ENCODE assay signal across 8 cellular contexts in the genomic region with DNA sequence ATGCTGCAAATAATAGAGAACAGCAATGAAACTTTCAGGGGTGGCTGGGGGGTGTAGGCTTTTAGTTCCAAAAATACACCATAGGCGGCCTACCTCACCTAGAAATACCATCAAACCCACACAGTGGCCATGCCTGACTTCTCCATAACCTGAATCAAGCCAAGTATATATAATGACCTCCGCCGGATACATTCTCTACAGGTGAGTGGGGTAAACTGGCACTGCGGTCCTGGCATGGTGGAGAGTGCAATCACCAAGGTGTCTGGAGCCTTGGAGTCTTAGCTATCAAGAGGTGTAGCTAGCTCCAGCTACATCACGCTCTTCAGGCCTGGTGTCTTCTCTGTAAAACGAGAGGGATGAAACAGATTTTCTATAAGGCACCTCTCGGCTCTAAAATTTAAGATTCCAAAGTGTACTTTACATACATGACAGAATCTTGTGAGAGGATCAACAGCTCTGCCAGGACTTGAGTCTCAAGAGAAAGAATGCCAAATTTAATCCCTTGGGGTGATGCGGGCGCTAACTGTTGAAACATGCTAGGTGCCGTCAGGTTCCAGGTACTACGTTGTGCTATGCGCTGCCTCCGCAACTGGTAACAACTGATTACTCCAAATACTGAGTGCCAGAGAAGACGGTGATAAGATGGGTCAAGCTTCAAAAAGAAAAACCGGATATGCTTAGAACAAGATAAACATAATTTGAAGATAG. TPM values are rescaled to one million over a fixed set of nuclear protein-coding genes. Genes with fewer than 3 reads are reported as not detected.
A peak's percentile ranks its signal among the peaks of the same experiment; 100 is the strongest.
DNase-seq lines count a peak whose midpoint lies in the region; ATAC-seq, FAIRE-seq and TF ChIP-seq lines count a peak whose summit lies in the region.

No MANE protein-coding gene starts in this region.

- H3K14ac ChIP-seq in IMR-90 (replicated peaks; ENCODE audit: low read depth, low read length) = peak overlapping the region; percentile 96

- peak overlapping the region; percentile 70 for H2AK9ac ChIP-seq in IMR-90 (replicated peaks; ENCODE audit: low read depth, low read length, poor library complexity)

- peak overlapping the region; percentile 99 to 100 (median 100) for H3K27ac ChIP-seq in BLaER1 treated with 17β-estradiol and CSF1 and Interleukin-3, amounts not matched to agents 10 nM and 100 nM
- H3K27ac ChIP-seq in IMR-90 (ENCODE audit: insufficient read depth, low read length) = peak overlapping the region; percentile 100
- H3K27ac ChIP-seq in endothelial cell of umbilical vein (ENCODE audit: insufficient read depth, low read depth, low read length) = peak overlapping the region; percentile 95
- H3K27ac ChIP-seq in neural cell (ENCODE audit: low read length) = peak overlapping the region; percentile 97

- peak overlapping the region; percentile 89 to 99 (median 96) for H3K4me2 ChIP-seq in BLaER1 treated with 17β-estradiol and CSF1 and Interleukin-3, amounts not matched to agents 10 nM and 100 nM
- H3K4me2 ChIP-seq in IMR-90 (ENCODE audit: low read depth, low read length) (peak overlapping the region; percentile 93), endothelial cell of umbilical vein (ENCODE audit: insufficient read depth, low read length) (peak overlapping the region; percentile 92), neural cell (ENCODE audit: low read length) (peak overlapping the region; percentile 95)

- H3K9me3 ChIP-seq in BLaER1 treated with 17β-estradiol and CSF1 and Interleukin-3, amounts not matched to agents 10 nM and 100 nM (replicated peaks in 1 of 11) = no peaks in the 10 kb centered on the region
- no peaks in the 10 kb centered on the region for H3K9me3 ChIP-seq in IMR-90 (ENCODE audit: control insufficient read depth, insufficient read depth, low read length)
- H3K9me3 ChIP-seq in endothelial cell of umbilical vein (replicated peaks; ENCODE audit: control insufficient read depth, insufficient read depth, low read length) = no peaks in the 10 kb centered on the region
- H3K9me3 ChIP-seq in neural cell (ENCODE audit: low read length) = no peaks in the 10 kb centered on the region

- peaks cover 25 to 37% (median 25%) of the 10 kb centered on the region in 11 experiments for H4K20me1 ChIP-seq in BLaER1 treated with 17β-estradiol and CSF1 and Interleukin-3, amounts not matched to agents 10 nM and 100 nM
- H4K20me1 ChIP-seq in IMR-90 (ENCODE audit: insufficient read depth, low read length) = peaks cover 23% of the 10 kb centered on the region
- peaks cover 4% of the 10 kb centered on the region for H4K20me1 ChIP-seq in endothelial cell of umbilical vein (replicated peaks; ENCODE audit: control insufficient read depth, extremely low read depth, insufficient read depth, low read length)
- no peaks in the 10 kb centered on the region for H4K20me1 ChIP-seq in neural cell (ENCODE audit: insufficient read depth)

- peak overlapping the region; percentile 96 to 100 (median 100) for H3K9ac ChIP-seq in BLaER1 treated with 17β-estradiol and CSF1 and Interleukin-3, amounts not matched to agents 10 nM and 100 nM
- H3K9ac ChIP-seq in IMR-90 (ENCODE audit: low read depth, low read length) (peak overlapping the region; percentile 97), endothelial cell of umbilical vein (replicated peaks; ENCODE audit: extremely low read depth, insufficient read depth, low read length) (peak overlapping the region; percentile 91), neural cell (ENCODE audit: low read length) (peak overlapping the region; percentile 99)

- no peaks in the 10 kb centered on the region for H3K9me2 ChIP-seq in neural cell (ENCODE audit: insufficient read depth, low read length)

- peaks cover 35% of the 10 kb centered on the region for H3K79me2 ChIP-seq in endothelial cell of umbilical vein (ENCODE audit: control insufficient read depth, insufficient read depth, low read length)
- H3K79me2 ChIP-seq in neural cell (replicated peaks; ENCODE audit: insufficient read depth, low read length) = peaks cover 48% of the 10 kb centered on the region

- no peak overlapping the region for H2BK20ac ChIP-seq in IMR-90 (ENCODE audit: low read depth, low read length)

- peak overlapping the region; percentile 73 for H2AK5ac ChIP-seq in IMR-90 (ENCODE audit: low read depth, low read length)

- no peak for TF ChIP-seq RAD21 in IMR-90 (IDR thresholded peaks at IDR 0.05; ENCODE audit: low read length)
- no peak for TF ChIP-seq RAD21 in neural cell (conservative IDR thresholded peaks at IDR 0.05)

- ATAC-seq in IMR-90 (ENCODE audit: low read depth) (no peak), HG03432 (IDR thresholded peaks at IDR 0.05; ENCODE audit: unreplicated experiment) (no peak)

- H3K79me1 ChIP-seq in IMR-90 (ENCODE audit: low read depth in 1 of 2, low read length in 2 of 2) = peaks cover 18 to 54% of the 10 kb centered on the region in 2 experiments

- no CpG with 5 or more reads among the region's 15 CpGs for WGBS in IMR-90 (ENCODE audit: extremely low coverage in 2 of 2, insufficient read length in 1 of 2), 2 experiments

- dilution Hi-C loops in IMR-90 (cut with HindIII; ENCODE audit: low sequenced_read_pairs, unreplicated experiment) (no loop called here), endothelial cell of umbilical vein (cut with MboI; ENCODE audit: extremely low pct_ligation_motif_present, low sequenced_read_pairs) (no loop called here)

- H3K9me1 ChIP-seq in IMR-90 (ENCODE audit: insufficient read depth, low read length) = peaks cover 7% of the 10 kb centered on the region; the same call in 1 of the 2 replicates
- no peaks in the 10 kb centered on the region for H3K9me1 ChIP-seq in endothelial cell of umbilical vein (replicated peaks; ENCODE audit: control insufficient read depth, extremely low read depth, insufficient read depth, low read length)

- TF ChIP-seq EP300 in neural cell (conservative IDR thresholded peaks at IDR 0.05; ENCODE audit: poor library complexity, severe bottlenecking) = no peak

- peak overlapping the region; percentile 100 for H2BK5ac ChIP-seq in IMR-90 (ENCODE audit: low read depth, low read length, poor library complexity, severe bottlenecking)

- TF ChIP-seq POLR2A in IMR-90 (IDR thresholded peaks at IDR 0.05; ENCODE audit: low read depth, low read length) = no peak
- TF ChIP-seq POLR2A in endothelial cell of umbilical vein (IDR thresholded peaks at IDR 0.05; ENCODE audit: low read depth, low read length) = no peak

- FAIRE-seq in endothelial cell of umbilical vein (lab: Jason Lieb, UNC) = peak; percentile 33

- peak overlapping the region; percentile 93 to 96 for H4K8ac ChIP-seq in IMR-90 (ENCODE audit: low read depth in 2 of 2, low read length in 2 of 2)

- peak; percentile 16 for DNase-seq in IMR-90
- peak; percentile 16 for DNase-seq in activated CD4-positive, alpha-beta T cell treated with anti-CD3 and anti-CD28 coated beads, Interleukin-2, amount 50 U/mL, for 1 hour
- peak; percentile 52 for DNase-seq in endothelial cell of umbilical vein (ENCODE audit: low read depth, low spot score)
- DNase-seq in HK-2 (ENCODE audit: unreplicated experiment) = no peak
- DNase-seq in GM19240 (ENCODE audit: insufficient read length, low spot score) = no peak

- no peaks in the 10 kb centered on the region for H3K27me3 ChIP-seq in BLaER1 treated with 17β-estradiol and CSF1 and Interleukin-3, amounts not matched to agents 10 nM and 100 nM
- H3K27me3 ChIP-seq in IMR-90 (ENCODE audit: control insufficient read depth, insufficient read depth, low read length) = no peaks in the 10 kb centered on the region
- no peaks in the 10 kb centered on the region for H3K27me3 ChIP-seq in endothelial cell of umbilical vein (ENCODE audit: control insufficient read depth in 2 of 2, insufficient read depth in 2 of 2, low read length in 2 of 2)
- no peaks in the 10 kb centered on the region for H3K27me3 ChIP-seq in neural cell (ENCODE audit: insufficient read depth, low read depth, low read length)

- H3K18ac ChIP-seq in IMR-90 (ENCODE audit: low read depth, low read length) = peak overlapping the region; percentile 61; the same call in 1 of the 2 replicates

- POLR2A ChIA-PET in IMR-90 (lab: Charles Lee; ENCODE audit: unreplicated experiment) (no interaction called here), endothelial cell of umbilical vein (lab: Charles Lee) (interaction anchor here (1.0 kb wide), 1 partner anchor 115 kb away, joined by 3 read pairs; no protein-coding TSS in a partner anchor)

- BruUV-seq in IMR-90 (replicated peaks; lab: Mats Ljungman, UMichigan) = no TSS peak
- no TSS peak for BruUV-seq in endothelial cell of umbilical vein (replicated peaks; lab: Mats Ljungman, UMichigan)

- H3F3A ChIP-seq in neural cell (ENCODE audit: insufficient read depth, low read length, poor library complexity, severe bottlenecking) = no peaks in the 10 kb centered on the region

- peaks cover 6 to 17% (median 11%) of the 10 kb centered on the region in 11 experiments; a peak in 13 of 22 replicates for H3K36me3 ChIP-seq in BLaER1 treated with 17β-estradiol and CSF1 and Interleukin-3, amounts not matched to agents 10 nM and 100 nM
- H3K36me3 ChIP-seq in IMR-90 (ENCODE audit: control insufficient read depth, insufficient read depth, low read length) (no peaks in the 10 kb centered on the region), endothelial cell of umbilical vein (ENCODE audit: control insufficient read depth in 2 of 2, extremely low read depth in 1 of 2, insufficient read depth in 2 of 2, low read length in 2 of 2) (no peaks in the 10 kb centered on the region), neural cell (ENCODE audit: insufficient read depth, low read length) (no peaks in the 10 kb centered on the region)

- H2BK15ac ChIP-seq in IMR-90 (ENCODE audit: low read depth, low read length) = peak overlapping the region; percentile 58; the same call in 2 of the 3 replicates

- no peak for TF ChIP-seq CTCF in IMR-90 (conservative IDR thresholded peaks at IDR 0.05; ENCODE audit: low read depth, low read length)
- no peak for TF ChIP-seq CTCF in endothelial cell of umbilical vein (IDR thresholded peaks at IDR 0.05; ENCODE audit: extremely low read depth in 1 of 2, insufficient read depth in 1 of 2, low read depth in 1 of 2, low read length in 2 of 2)
- TF ChIP-seq CTCF in neural cell (IDR thresholded peaks at IDR 0.05; ENCODE audit: poor library complexity, severe bottlenecking) = no peak

- CTCF ChIA-PET in IMR-90 (lab: Yijun Ruan, JAX) = interaction anchor here (1.4 to 1.6 kb wide), 2 partner anchors 8 to 11 kb away, joined by 3 read pairs; no protein-coding TSS in a partner anchor
- CTCF ChIA-PET in endothelial cell of umbilical vein (lab: Charles Lee) = interaction anchor here (1.9 kb wide), 1 partner anchor 9 kb away, joined by 8 read pairs; no protein-coding TSS in a partner anchor

- peak overlapping the region; percentile 81 to 98 (median 92) for H3K4me3 ChIP-seq in BLaER1 treated with 17β-estradiol and CSF1 and Interleukin-3, amounts not matched to agents 10 nM and 100 nM
- peak overlapping the region; percentile 87 for H3K4me3 ChIP-seq in IMR-90 (ENCODE audit: insufficient read depth, low read depth, low read length)
- H3K4me3 ChIP-seq in endothelial cell of umbilical vein (replicated peaks in 1 of 3; ENCODE audit: insufficient read depth in 1 of 3, low read depth in 1 of 3, low read length in 3 of 3) = peak overlapping the region; percentile 23 to 79 (median 71)
- peak overlapping the region; percentile 98 for H3K4me3 ChIP-seq in neural cell (ENCODE audit: low read length)

- peak overlapping the region; percentile 3; the same call in 1 of the 2 replicates for H2BK120ac ChIP-seq in IMR-90 (ENCODE audit: low read depth, low read length)

- peak overlapping the region; percentile 95 for H3K4ac ChIP-seq in IMR-90 (ENCODE audit: low read depth, low read length)

- H2AFZ ChIP-seq in IMR-90 (replicated peaks; ENCODE audit: low read length, poor library complexity) = peak overlapping the region; percentile 97
- peak overlapping the region; percentile 81 for H2AFZ ChIP-seq in endothelial cell of umbilical vein (ENCODE audit: low read depth, low read length)
- peak overlapping the region; percentile 98 for H2AFZ ChIP-seq in neural cell (ENCODE audit: low read depth, low read length)

- peak overlapping the region; percentile 86 for H4K5ac ChIP-seq in IMR-90 (ENCODE audit: low read depth, low read length)

- H3K4me1 ChIP-seq in BLaER1 treated with 17β-estradiol and CSF1 and Interleukin-3, amounts not matched to agents 10 nM and 100 nM = peaks cover 50 to 62% (median 55%) of the 10 kb centered on the region in 10 experiments
- peaks cover 12% of the 10 kb centered on the region for H3K4me1 ChIP-seq in IMR-90 (ENCODE audit: control insufficient read depth, insufficient read depth, low read length)
- H3K4me1 ChIP-seq in endothelial cell of umbilical vein (ENCODE audit: control insufficient read depth, extremely low read depth, insufficient read depth, low read length) = peaks cover 38% of the 10 kb centered on the region

- H4K91ac ChIP-seq in IMR-90 (ENCODE audit: insufficient read depth, low read depth, low read length) = peak overlapping the region; percentile 94

- in situ Hi-C loops in IMR-90 (cut with MboI; ENCODE audit: low sequenced_read_pairs) = no loop called here

- H3K23ac ChIP-seq in IMR-90 (ENCODE audit: low read depth, low read length) = peak overlapping the region; percentile 99

- H3K56ac ChIP-seq in IMR-90 (ENCODE audit: extremely low read depth, insufficient read depth, low read length) = peak overlapping the region; percentile 91

- intact Hi-C loops in IMR-90 (cut with micrococcal nuclease) (no loop called here), endothelial cell of umbilical vein (cut with micrococcal nuclease) (loop anchor here (1.0 to 10.0 kb wide), 3 partner anchors 38 to 858 kb away; partner anchors contain the start of genes HSPA2, MTHFD1 and WDR89)

RNA-seq across cellular contexts. Expression of gene ZBTB25, which starts 1.0 kb away (rescaled TPM):
- 4.2 and 6.6 TPM in 2 replicates for total RNA-seq in IMR-90 (2012; rRNA removed)
- 4.2 and 4.4 TPM in 2 replicates for polyA plus RNA-seq in IMR-90 (2012; rRNA removed)
- polyA plus RNA-seq in IMR-90 (2012; cell fraction: cytosol; rRNA removed) = 0.94 and 1.2 TPM in 2 replicates
- 5.3 and 16.5 TPM in 2 replicates for polyA plus RNA-seq in IMR-90 (2012; cell fraction: nucleus; rRNA removed; ENCODE audit: low replicate concordance)
- 6.4 and 7.7 TPM in 2 replicates for total RNA-seq in endothelial cell of umbilical vein
- polyA plus RNA-seq in endothelial cell of umbilical vein = 3.2 and 3.7 TPM in 2 replicates
- 3.4 and 3.5 TPM in 2 replicates for polyA plus RNA-seq in endothelial cell of umbilical vein (2011; cell fraction: cytosol; rRNA removed)
- polyA plus RNA-seq in endothelial cell of umbilical vein (2011; cell fraction: nucleus; rRNA removed) = 8.1 and 9.7 TPM in 2 replicates
- polyA plus RNA-seq in endothelial cell of umbilical vein (2012) = 3.2 and 3.3 TPM in 2 replicates
- 8.1 and 9.8 TPM in 2 replicates for polyA minus RNA-seq in endothelial cell of umbilical vein
- 16.3 TPM for polyA minus RNA-seq in endothelial cell of umbilical vein (2011; cell fraction: cytosol; rRNA and poly(A)+ RNA removed)
- 6.6 and 8.7 TPM in 2 replicates for polyA minus RNA-seq in endothelial cell of umbilical vein (2011; cell fraction: nucleus; rRNA and poly(A)+ RNA removed)
- 5.3 TPM in 2 replicates for polyA plus RNA-seq in neural cell
- polyA minus RNA-seq in neural cell = 17.3 and 18.2 TPM in 2 replicates

RNA-seq across cellular contexts. Expression of gene ZBTB1, which starts 1.9 kb away (rescaled TPM):
- total RNA-seq in IMR-90 (2012; rRNA removed) = 37.3 and 63.0 TPM in 2 replicates
- polyA plus RNA-seq in IMR-90 (2012; rRNA removed) = 13.6 and 19.0 TPM in 2 replicates
- polyA plus RNA-seq in IMR-90 (2012; cell fraction: cytosol; rRNA removed) = 2.8 and 3.1 TPM in 2 replicates
- polyA plus RNA-seq in IMR-90 (2012; cell fraction: nucleus; rRNA removed; ENCODE audit: low replicate concordance) = 4.5 and 27.9 TPM in 2 replicates
- total RNA-seq in endothelial cell of umbilical vein = 32.2 and 32.5 TPM in 2 replicates
- 9.7 and 12.4 TPM in 2 replicates for polyA plus RNA-seq in endothelial cell of umbilical vein
- 12.4 and 13.8 TPM in 2 replicates for polyA plus RNA-seq in endothelial cell of umbilical vein (2011; cell fraction: cytosol; rRNA removed)
- polyA plus RNA-seq in endothelial cell of umbilical vein (2011; cell fraction: nucleus; rRNA removed) = 25.3 and 31.2 TPM in 2 replicates
- 16.9 and 21.7 TPM in 2 replicates for polyA plus RNA-seq in endothelial cell of umbilical vein (2012)
- 30.9 and 37.8 TPM in 2 replicates for polyA minus RNA-seq in endothelial cell of umbilical vein
- 18.6 TPM for polyA minus RNA-seq in endothelial cell of umbilical vein (2011; cell fraction: cytosol; rRNA and poly(A)+ RNA removed)
- 35.3 and 47.6 TPM in 2 replicates for polyA minus RNA-seq in endothelial cell of umbilical vein (2011; cell fraction: nucleus; rRNA and poly(A)+ RNA removed)
- polyA plus RNA-seq in neural cell = 22.5 and 24.8 TPM in 2 replicates
- polyA minus RNA-seq in neural cell = 41.1 and 44.6 TPM in 2 replicates

RNA-seq across cellular contexts. Expression of gene AKAP5, which starts 37.3 kb away (rescaled TPM):
- 0.72 and 1.4 TPM in 2 replicates for total RNA-seq in IMR-90 (2012; rRNA removed)
- 0.14 and 0.21 TPM in 2 replicates for polyA plus RNA-seq in IMR-90 (2012; rRNA removed)
- polyA plus RNA-seq in IMR-90 (2012; cell fraction: cytosol; rRNA removed) = 0.03 TPM in 2 replicates
- 0.01 and 0.10 TPM in 2 replicates for polyA plus RNA-seq in IMR-90 (2012; cell fraction: nucleus; rRNA removed; ENCODE audit: low replicate concordance)
- 0.75 and 1.1 TPM in 2 replicates for total RNA-seq in endothelial cell of umbilical vein
- 0.06 and 0.10 TPM in 2 replicates for polyA plus RNA-seq in endothelial cell of umbilical vein
- polyA plus RNA-seq in endothelial cell of umbilical vein (2011; cell fraction: cytosol; rRNA removed) = 0.19 and 0.20 TPM in 2 replicates
- polyA plus RNA-seq in endothelial cell of umbilical vein (2011; cell fraction: nucleus; rRNA removed) = 0.18 and 0.34 TPM in 2 replicates
- polyA plus RNA-seq in endothelial cell of umbilical vein (2012) = 0.11 and 0.31 TPM in 2 replicates
- 0.15 and 0.19 TPM in 2 replicates for polyA minus RNA-seq in endothelial cell of umbilical vein
- not detected for polyA minus RNA-seq in endothelial cell of umbilical vein (2011; cell fraction: cytosol; rRNA and poly(A)+ RNA removed)
- 0.34 and 0.53 TPM in 2 replicates for polyA minus RNA-seq in endothelial cell of umbilical vein (2011; cell fraction: nucleus; rRNA and poly(A)+ RNA removed)
- 1.8 and 2.6 TPM in 2 replicates for polyA plus RNA-seq in neural cell
- 11.2 and 12.4 TPM in 2 replicates for polyA minus RNA-seq in neural cell

RNA-seq across cellular contexts. Expression of gene HSPA2, which starts 37.9 kb away (rescaled TPM):
- total RNA-seq in IMR-90 (2012; rRNA removed) (18.9 and 19.7 TPM in 2 replicates), endothelial cell of umbilical vein (8.2 and 11.4 TPM in 2 replicates)
- polyA plus RNA-seq in IMR-90 (2012; rRNA removed) (18.4 and 20.0 TPM in 2 replicates), endothelial cell of umbilical vein (5.3 and 5.6 TPM in 2 replicates), neural cell (0.25 TPM in 1 of 2 replicates, not detected in the other)
- 7.7 and 22.7 TPM in 2 replicates for polyA plus RNA-seq in IMR-90 (2012; cell fraction: cytosol; rRNA removed)
- polyA plus RNA-seq in IMR-90 (2012; cell fraction: nucleus; rRNA removed; ENCODE audit: low replicate concordance) = 11.5 and 11.7 TPM in 2 replicates
- 3.0 and 4.2 TPM in 2 replicates for polyA plus RNA-seq in endothelial cell of umbilical vein (2011; cell fraction: cytosol; rRNA removed)
- polyA plus RNA-seq in endothelial cell of umbilical vein (2011; cell fraction: nucleus; rRNA removed) = 3.0 and 3.6 TPM in 2 replicates
- 2.8 and 3.0 TPM in 2 replicates for polyA plus RNA-seq in endothelial cell of umbilical vein (2012)
- polyA minus RNA-seq in endothelial cell of umbilical vein (6.2 and 7.2 TPM in 2 replicates), neural cell (not detected in 2 replicates)
- 3.6 TPM for polyA minus RNA-seq in endothelial cell of umbilical vein (2011; cell fraction: cytosol; rRNA and poly(A)+ RNA removed)
- 2.5 and 6.3 TPM in 2 replicates for polyA minus RNA-seq in endothelial cell of umbilical vein (2011; cell fraction: nucleus; rRNA and poly(A)+ RNA removed)

RNA-seq across cellular contexts. Expression of gene PPP1R36, which starts 47.1 kb away (rescaled TPM):
- total RNA-seq in IMR-90 (2012; rRNA removed) (0.28 and 0.54 TPM in 2 replicates), endothelial cell of umbilical vein (0.51 and 0.60 TPM in 2 replicates)
- polyA plus RNA-seq in IMR-90 (2012; rRNA removed) (0.15 and 0.19 TPM in 2 replicates), endothelial cell of umbilical vein (0.28 TPM in 1 of 2 replicates, not detected in the other), neural cell (not detected in 2 replicates)
- polyA plus RNA-seq in IMR-90 (2012; cell fraction: cytosol; rRNA removed) = 0.08 TPM in 1 of 2 replicates, not detected in the other
- 0.65 TPM in 1 of 2 replicates, not detected in the other for polyA plus RNA-seq in IMR-90 (2012; cell fraction: nucleus; rRNA removed; ENCODE audit: low replicate concordance)
- polyA plus RNA-seq in endothelial cell of umbilical vein (2011; cell fraction: cytosol; rRNA removed) = 0.34 and 0.41 TPM in 2 replicates
- polyA plus RNA-seq in endothelial cell of umbilical vein (2011; cell fraction: nucleus; rRNA removed) = 0.28 and 0.61 TPM in 2 replicates
- 0.20 and 0.36 TPM in 2 replicates for polyA plus RNA-seq in endothelial cell of umbilical vein (2012)
- polyA minus RNA-seq in endothelial cell of umbilical vein (1.4 TPM in 1 of 2 replicates, not detected in the other), neural cell (not detected in 2 replicates)
- polyA minus RNA-seq in endothelial cell of umbilical vein (2011; cell fraction: cytosol; rRNA and poly(A)+ RNA removed) = not detected
- polyA minus RNA-seq in endothelial cell of umbilical vein (2011; cell fraction: nucleus; rRNA and poly(A)+ RNA removed) = not detected in 2 replicates

Comparison
In these comparisons a context has a peak if more than half of its experiments do, and no peak if none do; other contexts are left out.
1. DNase-seq: peak in IMR-90 (single experiment), activated CD4-positive, alpha-beta T cell treated with anti-CD3 and anti-CD28 coated beads, Interleukin-2, amount 50 U/mL, for 1 hour (single experiment) and endothelial cell of umbilical vein (single experiment); none in HK-2 (single experiment) and GM19240 (single experiment).
2. Peak in every context shown above with its lines, with median percentiles within 50 percentile points of each other: H3K27ac ChIP-seq, H3K4me2 ChIP-seq, H3K4me3 ChIP-seq, H3K9ac ChIP-seq and H2AFZ ChIP-seq.